15 cellular contexts compared by ENCODE assay signal in the genomic region with DNA sequence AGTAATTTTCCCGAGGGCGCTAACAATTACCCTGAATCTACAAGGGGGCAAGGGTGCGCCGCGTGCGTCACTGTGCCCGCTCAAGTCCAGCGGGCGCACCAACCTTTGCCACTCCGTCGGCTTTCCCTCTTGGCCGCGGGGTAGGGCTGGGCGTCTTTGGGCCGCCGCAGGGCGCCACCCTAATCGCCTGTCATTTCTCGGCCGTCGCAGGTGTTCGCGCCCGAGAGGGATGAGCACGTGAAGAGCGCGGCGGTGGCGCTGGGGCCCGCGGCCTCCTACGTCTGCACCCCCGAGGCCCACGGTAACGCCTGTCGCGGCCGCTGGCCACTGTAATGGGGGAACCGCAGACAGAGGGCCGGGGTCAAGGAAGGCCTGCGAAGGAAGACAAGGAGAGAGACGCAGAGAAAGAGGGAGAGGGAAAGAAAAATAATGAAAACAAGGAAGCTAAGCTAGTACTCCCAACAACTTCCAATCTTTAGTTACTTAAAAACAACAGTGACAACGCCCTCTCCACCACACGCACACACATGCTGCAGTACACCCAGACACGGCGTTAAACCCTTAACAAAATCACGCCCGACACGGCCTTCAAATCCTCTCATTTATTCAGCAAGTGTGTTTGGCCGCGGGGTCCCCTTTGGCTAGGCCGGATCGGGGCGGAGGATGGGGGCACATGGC. TPM values are rescaled to one million over a fixed set of nuclear protein-coding genes. Genes with fewer than 3 reads are reported as not detected.
DNase-seq lines count a peak whose midpoint lies in the region; ATAC-seq and TF ChIP-seq lines count a peak whose summit lies in the region.
"Had no signal": no experiment of that assay in that cellular context is flagged by ENCODE, and none has a peak within 500 bp of the region (broad histone marks: within the 10 kb centered on the region; RNA-seq: fewer than 3 reads in every experiment).

No MANE protein-coding gene starts in this region.

- 5% methylated on average over 32 to 53 of the region's 54 CpGs for WGBS in endodermal cell (ENCODE audit: insufficient coverage in 1 of 2, insufficient read length in 1 of 2), 2 experiments

- H3K27ac ChIP-seq in RWPE2 (ENCODE audit: poor library complexity, severe bottlenecking): no peak overlapping the region
- no peak overlapping the region for H3K27ac ChIP-seq in endodermal cell (ENCODE audit: low read depth, low read length)
- H3K27ac ChIP-seq in parathyroid adenoma: no peak overlapping the region
- H3K27ac ChIP-seq: 22Rv1, colonic mucosa, SK-N-MC, upper lobe of left lung had no signal

- H3K9me3 Mint-ChIP-seq in endodermal cell: peaks cover 5% of the 10 kb centered on the region
- H3K9me3 Mint-ChIP-seq in activated CD4-positive, alpha-beta memory T cell treated with anti-CD3 and anti-CD28 coated beads for 36 hours: no peaks in the 10 kb centered on the region

- H3K4me1 ChIP-seq in RWPE2 (ENCODE audit: insufficient read depth, poor library complexity, severe bottlenecking) (no peaks in the 10 kb centered on the region), endodermal cell (ENCODE audit: control insufficient read depth, insufficient read depth, low read length) (peaks cover 4% of the 10 kb centered on the region), parathyroid adenoma (no peaks in the 10 kb centered on the region)
- H3K4me1 ChIP-seq: Caco-2 had no signal

- CTCF ChIA-PET in activated CD4-positive, alpha-beta memory T cell treated with anti-CD3 and anti-CD28 coated beads for 36 hours (lab: Charles Lee): no interaction called here

- H3K9ac ChIP-seq in endodermal cell (ENCODE audit: extremely low read depth, low read length, poor library complexity, severe bottlenecking) (no peak overlapping the region), parathyroid adenoma (no peak overlapping the region)

- ATAC-seq in RWPE2 (ENCODE audit: low read depth) (no peak), HG03460 (IDR thresholded peaks at IDR 0.05; ENCODE audit: unreplicated experiment) (no peak)

- H3K4me3 Mint-ChIP-seq in endodermal cell: peak overlapping the region; percentile 34
- no peak overlapping the region for H3K4me3 Mint-ChIP-seq in activated CD4-positive, alpha-beta memory T cell treated with anti-CD3 and anti-CD28 coated beads for 36 hours

- POLR2A ChIA-PET in activated CD4-positive, alpha-beta memory T cell treated with anti-CD3 and anti-CD28 coated beads for 36 hours (lab: Charles Lee): no interaction called here

- H3K27me3 ChIP-seq in RWPE2 (ENCODE audit: insufficient read depth, poor library complexity, severe bottlenecking): peaks cover 96% of the 10 kb centered on the region
- peaks cover 100% of the 10 kb centered on the region for H3K27me3 ChIP-seq in endodermal cell (ENCODE audit: control insufficient read depth, insufficient read depth, low read length, poor library complexity, severe bottlenecking)
- H3K27me3 ChIP-seq in parathyroid adenoma (ENCODE audit: control insufficient read depth, insufficient read depth, low read length): no peaks in the 10 kb centered on the region

- no peaks in the 10 kb centered on the region for H3K36me3 Mint-ChIP-seq in endodermal cell (ENCODE audit: low read depth)
- H3K36me3 Mint-ChIP-seq in activated CD4-positive, alpha-beta memory T cell treated with anti-CD3 and anti-CD28 coated beads for 36 hours: no peaks in the 10 kb centered on the region

- peaks cover 97% of the 10 kb centered on the region for H3K27me3 Mint-ChIP-seq in endodermal cell (ENCODE audit: insufficient read depth)
- H3K27me3 Mint-ChIP-seq in activated CD4-positive, alpha-beta memory T cell treated with anti-CD3 and anti-CD28 coated beads for 36 hours: peaks cover 72% of the 10 kb centered on the region

- H3K9me3 ChIP-seq in RWPE2 (ENCODE audit: severe bottlenecking) (no peaks in the 10 kb centered on the region), endodermal cell (ENCODE audit: control insufficient read depth, low read length) (no peaks in the 10 kb centered on the region), parathyroid adenoma (ENCODE audit: control insufficient read depth, low read length) (no peaks in the 10 kb centered on the region)
- H3K9me3 ChIP-seq: Caco-2, colonic mucosa, upper lobe of left lung had no signal

- H3K4me3 ChIP-seq in RWPE2 (ENCODE audit: severe bottlenecking) (no peak overlapping the region), endodermal cell (ENCODE audit: low read length) (no peak overlapping the region), parathyroid adenoma (ENCODE audit: low read depth, low read length) (no peak overlapping the region)
- H3K4me3 ChIP-seq: SK-N-MC, upper lobe of left lung had no signal

- peak; percentile 27 for DNase-seq in DMS53 (lab: John Stamatoyannopoulos, UW)
- DNase-seq in DMS53 treated with DMSO at 0.1 percent for 48 hours (lab: John Stamatoyannopoulos, UW; ENCODE audit: unreplicated experiment): no peak
- DNase-seq in RWPE2 (ENCODE audit: low spot score): peak; percentile 62
- DNase-seq in endodermal cell: peak; percentile 61
- DNase-seq in activated CD4-positive, CD25-positive, alpha-beta regulatory T cell treated with anti-CD3 and anti-CD28 coated beads, Interleukin-2, amount 50 U/mL, for 72 hours: no peak
- DNase-seq in activated CD4-positive, alpha-beta memory T cell treated with anti-CD3 and anti-CD28 coated beads for 36 hours: no peak
- DNase-seq: activated CD4-positive, alpha-beta T cell treated with anti-CD3 and anti-CD28 coated beads for 1 hour; Caco-2; colonic mucosa; foreskin fibroblast had no signal

- H3K4me1 Mint-ChIP-seq in endodermal cell: peaks cover 23% of the 10 kb centered on the region
- peaks cover 38% of the 10 kb centered on the region for H3K4me1 Mint-ChIP-seq in activated CD4-positive, alpha-beta memory T cell treated with anti-CD3 and anti-CD28 coated beads for 36 hours (ENCODE audit: low read depth)

- H3K27ac Mint-ChIP-seq in endodermal cell: no peak overlapping the region
- H3K27ac Mint-ChIP-seq in activated CD4-positive, alpha-beta memory T cell treated with anti-CD3 and anti-CD28 coated beads for 36 hours: no peak overlapping the region

- no peaks in the 10 kb centered on the region for H3K79me2 ChIP-seq in parathyroid adenoma

- intact Hi-C loops in activated CD4-positive, alpha-beta memory T cell treated with anti-CD3 and anti-CD28 coated beads for 36 hours (cut with micrococcal nuclease): no loop called here

- no peak overlapping the region for H2AFZ ChIP-seq in parathyroid adenoma

- H3K4me2 ChIP-seq in parathyroid adenoma (ENCODE audit: low read length): peak overlapping the region; percentile 4

- TF ChIP-seq CTCF in RWPE2 (IDR thresholded peaks at IDR 0.05; ENCODE audit: poor library complexity, severe bottlenecking) (no peak), endodermal cell (conservative IDR thresholded peaks at IDR 0.05) (no peak), parathyroid adenoma (IDR thresholded peaks at IDR 0.05) (no peak)

- H3K36me3 ChIP-seq in RWPE2 (ENCODE audit: low read depth) (no peaks in the 10 kb centered on the region), endodermal cell (ENCODE audit: control insufficient read depth, insufficient read depth, low read length) (no peaks in the 10 kb centered on the region), parathyroid adenoma (ENCODE audit: control insufficient read depth, insufficient read depth, low read length) (no peaks in the 10 kb centered on the region)
- H3K36me3 ChIP-seq: colonic mucosa, upper lobe of left lung had no signal

RNA-seq across cellular contexts. Expression of a gene that starts 3.8 kb away (rescaled TPM):
- total RNA-seq in endodermal cell: under 1 TPM; 0.37 to 0.51 TPM
- polyA plus RNA-seq in endodermal cell (2013, experiment 1 of 2): 2.0 TPM
- 1.7 TPM for polyA plus RNA-seq in endodermal cell (2013, experiment 2 of 2)
- under 1 TPM; 0.12 TPM for total RNA-seq in activated CD4-positive, alpha-beta memory T cell treated with anti-CD3 and anti-CD28 coated beads for 36 hours
- total RNA-seq: Caco-2 had no signal

RNA-seq across cellular contexts. Expression of a gene that starts 10.7 kb away (rescaled TPM):
- not detected for total RNA-seq in endodermal cell
- polyA plus RNA-seq in endodermal cell (2013, experiment 1 of 2): under 0.01 TPM
- under 0.01 TPM for polyA plus RNA-seq in endodermal cell (2013, experiment 2 of 2)
- total RNA-seq in activated CD4-positive, alpha-beta memory T cell treated with anti-CD3 and anti-CD28 coated beads for 36 hours: not detected
- total RNA-seq: Caco-2, colonic mucosa, upper lobe of left lung had no signal

Comparison
In these comparisons a context has a peak if more than half of its experiments do, and no peak if none do; other contexts are left out.
1. DNase-seq: peak in DMS53 (single experiment), RWPE2 (single experiment) and endodermal cell (single experiment); none in DMS53 treated with DMSO at 0.1 percent for 48 hours (single experiment), activated CD4-positive, CD25-positive, alpha-beta regulatory T cell treated with anti-CD3 and anti-CD28 coated beads, Interleukin-2, amount 50 U/mL, for 72 hours (single experiment) and activated CD4-positive, alpha-beta memory T cell treated with anti-CD3 and anti-CD28 coated beads for 36 hours (single experiment).